27 cellular contexts compared by ENCODE assay signal in the genomic region with DNA sequence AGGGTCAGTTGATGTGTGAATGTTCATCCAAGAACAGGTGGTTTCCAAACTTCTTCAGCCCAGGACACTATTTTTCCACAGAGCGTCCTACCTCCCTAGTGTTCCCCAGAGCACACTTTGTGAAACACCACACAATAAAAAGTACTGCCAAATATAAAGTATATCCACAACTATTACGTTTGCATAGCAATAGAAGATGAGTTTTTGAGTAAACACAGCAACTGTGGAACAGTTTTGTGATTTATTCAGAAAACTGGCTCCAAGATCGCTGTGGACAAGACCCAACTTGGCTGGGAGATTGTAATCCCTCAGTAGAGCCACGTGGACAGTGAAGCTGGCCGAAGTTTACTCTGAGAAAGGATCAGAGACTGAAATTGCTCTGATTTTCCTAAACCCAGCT. TPM values are rescaled to one million over a fixed set of nuclear protein-coding genes. Genes with fewer than 3 reads are reported as not detected.
DNase-seq lines count a peak whose midpoint lies in the region; ATAC-seq and TF ChIP-seq lines count a peak whose summit lies in the region.
"Had no signal": no experiment of that assay in that cellular context is flagged by ENCODE, and none has a peak within 500 bp of the region (broad histone marks: within the 10 kb centered on the region; RNA-seq: fewer than 3 reads in every experiment).

No MANE protein-coding gene starts in this region.

- H3K27ac ChIP-seq in gastroesophageal sphincter, result peak overlapping the region in 3 of 4 donors; percentile 41 to 68 (median 59)
- peak overlapping the region; percentile 75 for H3K27ac ChIP-seq in suprapubic skin
- H3K27ac ChIP-seq: 22Rv1, brain microvascular endothelial cell, ovary, SJCRH30 had no signal

- DNase-seq in NCI-H82 (lab: John Stamatoyannopoulos, UW) (peak; percentile 53), NCI-H82 treated with DMSO at 0.1 percent for 48 hours (lab: John Stamatoyannopoulos, UW; ENCODE audit: unreplicated experiment) (no peak), suprapubic skin (ENCODE audit: low spot score in 2 of 2) (no peak), erythroblast (lab: John Stamatoyannopoulos, UW) (no peak), AG08395 (ENCODE audit: low spot score) (no peak)
- DNase-seq in activated effector memory CD4-positive, alpha-beta T cell treated with Interleukin-2 at 50 U/mL for 16 hours, result no peak
- DNase-seq: activated CD4-positive, alpha-beta T cell treated with anti-CD3 and anti-CD28 coated beads, Interleukin-2, amount 10 ng/mL, durations not matched to agents 24 days and 14 days; BE2C; brain microvascular endothelial cell; Caco-2; cortex of kidney; KG1; left colon; NCI-H1930; NCI-H2227 treated with DMSO at 0.1 percent for 48 hours; NCI-H774; PC-3; SJCRH30; stimulated activated CD4-positive, alpha-beta T cell treated with anti-CD3 and anti-CD28 coated beads, Interleukin-4, amount 100 ng/mL, for 4 hours; stomach had no signal

- H3K27ac Mint-ChIP-seq in nephron, result peak overlapping the region in 2 of 3 experiments; percentile 74 to 75
- H3K27ac Mint-ChIP-seq: activated CD4-positive, alpha-beta T cell treated with anti-CD3 and anti-CD28 coated beads, Interleukin-2, amount 10 ng/mL, durations not matched to agents 24 days and 14 days; activated T-helper 17 cell treated with anti-CD3 and anti-CD28 coated beads, Interleukin-2, amount 50 U/mL, for 72 hours; T-helper 1 cell treated with Interleukin-12 subunit alpha and Interleukin-12 subunit beta and Interleukin-4 antibody, amounts not matched to agents 30 μg/mL and 1 μg/mL, for 36 hours had no signal

- H3K4me1 ChIP-seq in gastroesophageal sphincter (peaks cover 0 to 53% (median 8%) of the 10 kb centered on the region in 3 donors), suprapubic skin (peaks cover 35% of the 10 kb centered on the region)
- H3K4me1 ChIP-seq: Caco-2, SJCRH30 had no signal

- peaks cover 3% of the 10 kb centered on the region for H3K27me3 Mint-ChIP-seq in nephron (ENCODE audit: low read depth)
- H3K27me3 Mint-ChIP-seq: activated T-helper 17 cell treated with anti-CD3 and anti-CD28 coated beads, Interleukin-2, amount 50 U/mL, for 72 hours had no signal

- peaks cover 53% of the 10 kb centered on the region for H3K4me1 Mint-ChIP-seq in nephron
- H3K4me1 Mint-ChIP-seq: activated CD4-positive, alpha-beta T cell treated with anti-CD3 and anti-CD28 coated beads, Interleukin-2, amount 10 ng/mL, durations not matched to agents 24 days and 14 days; activated T-helper 17 cell treated with anti-CD3 and anti-CD28 coated beads, Interleukin-2, amount 50 U/mL, for 72 hours had no signal

- TF ChIP-seq EP300 in gastroesophageal sphincter (IDR thresholded peaks at IDR 0.05) (no peak), suprapubic skin (IDR thresholded peaks at IDR 0.05) (no peak)

- TF ChIP-seq POLR2A in gastroesophageal sphincter (IDR thresholded peaks at IDR 0.05) (no peak), suprapubic skin (IDR thresholded peaks at IDR 0.05) (no peak), erythroblast (IDR thresholded peaks at IDR 0.05; ENCODE audit: low read length) (no peak)

- TF ChIP-seq CTCF in gastroesophageal sphincter (IDR thresholded peaks at IDR 0.05) (no peak), nephron (IDR thresholded peaks at IDR 0.05; ENCODE audit: unreplicated experiment in 3 of 3) (no peak), suprapubic skin (IDR thresholded peaks at IDR 0.05) (no peak)

- H3K36me3 ChIP-seq in gastroesophageal sphincter (no peaks in the 10 kb centered on the region), suprapubic skin (no peaks in the 10 kb centered on the region)
- H3K36me3 ChIP-seq: BE2C, brain microvascular endothelial cell, ovary, SJCRH30, stomach had no signal

- H3K9me3 ChIP-seq in gastroesophageal sphincter (no peaks in the 10 kb centered on the region), suprapubic skin (no peaks in the 10 kb centered on the region)
- H3K9me3 ChIP-seq: BE2C, Caco-2, ovary, SJCRH30, stomach had no signal

- H3K9me3 Mint-ChIP-seq in nephron, result no peaks in the 10 kb centered on the region
- H3K9me3 Mint-ChIP-seq: activated T-helper 17 cell treated with anti-CD3 and anti-CD28 coated beads, Interleukin-2, amount 50 U/mL, for 72 hours; T-helper 1 cell treated with Interleukin-12 subunit alpha and Interleukin-12 subunit beta and Interleukin-4 antibody, amounts not matched to agents 30 μg/mL and 1 μg/mL, for 36 hours had no signal

- H3K4me3 ChIP-seq in gastroesophageal sphincter (no peak overlapping the region), suprapubic skin (no peak overlapping the region)
- H3K4me3 ChIP-seq: ovary, SJCRH30, smooth muscle cell, stomach had no signal

- H3K27me3 ChIP-seq in gastroesophageal sphincter (no peaks in the 10 kb centered on the region), suprapubic skin (no peaks in the 10 kb centered on the region)
- H3K27me3 ChIP-seq: BE2C, brain microvascular endothelial cell, ovary, SJCRH30, stomach had no signal

- no peaks in the 10 kb centered on the region for H3K36me3 Mint-ChIP-seq in nephron (ENCODE audit: low read depth)

- WGBS in gastroesophageal sphincter (ENCODE audit: low coverage in 1 of 2), 2 donors, result 17 to 22% methylated on average over 5 of the region's 5 CpGs
- WGBS in suprapubic skin, result 46% methylated on average over 5 of the region's 5 CpGs

- peak overlapping the region in 1 of 3 experiments; percentile 37 for H3K4me3 Mint-ChIP-seq in nephron
- H3K4me3 Mint-ChIP-seq: activated CD4-positive, alpha-beta T cell treated with anti-CD3 and anti-CD28 coated beads, Interleukin-2, amount 10 ng/mL, durations not matched to agents 24 days and 14 days; activated T-helper 17 cell treated with anti-CD3 and anti-CD28 coated beads, Interleukin-2, amount 50 U/mL, for 72 hours; T-helper 1 cell treated with Interleukin-12 subunit alpha and Interleukin-12 subunit beta and Interleukin-4 antibody, amounts not matched to agents 30 μg/mL and 1 μg/mL, for 36 hours had no signal

- peak; percentile 83 for ATAC-seq in gastroesophageal sphincter
- ATAC-seq: activated T-helper 17 cell treated with anti-CD3 and anti-CD28 coated beads, Interleukin-2, amount 50 U/mL, for 72 hours; left colon; PC-3 had no signal

RNA-seq across cellular contexts. Expression of a gene that starts 14.5 kb away (rescaled TPM):
- total RNA-seq in gastroesophageal sphincter (1 to 10 TPM in 3 of 4 donors, not detected in 1; 1.1 to 1.8 (median 1.8) TPM), suprapubic skin (10 to 100 TPM in 1 of 4 donors, 1 to 10 TPM in 2, not detected in 1; 3.5 to 13.9 (median 5.6) TPM)
- total RNA-seq: Caco-2, PC-3, SJCRH30 had no signal
